17 cellular contexts compared by ENCODE assay signal in genomic region chr21:34979383-34979782, GRCh38.
"Had no signal": no experiment of that assay in that cellular context is flagged by ENCODE, and none has a peak within 500 bp of the region (broad histone marks: within the 10 kb centered on the region; RNA-seq: fewer than 3 reads in every experiment).

No MANE protein-coding gene starts in this region.

- H3K27ac Mint-ChIP-seq: activated B cell treated with CpG ODN at 0.5 μM for 24 hours, nephron progenitor cell had no signal

- DNase-seq: activated B cell treated with CpG ODN at 0.5 μM for 24 hours; activated CD4-positive, alpha-beta T cell treated with anti-CD3 and anti-CD28 coated beads, Interleukin-2, amount 10 ng/mL, durations not matched to agents 24 days and 14 days; activated CD8-positive, alpha-beta memory T cell treated with anti-CD3 and anti-CD28 coated beads, Interleukin-2, amount 50 U/mL, for 4 hours; activated naive CD4-positive, alpha-beta T cell; aorta; hypothalamus; nephron progenitor cell; nucleus accumbens; stimulated activated CD4-positive, alpha-beta T cell treated with anti-CD3 and anti-CD28 coated beads, Interleukin-12 subunit alpha, Interleukin-12 subunit beta, amount 100 ng/mL, for 4 hours; stimulated activated CD4-positive, alpha-beta T cell treated with anti-CD3 and anti-CD28 coated beads, Interleukin-1b, Interleukin-23, amount 100 ng/mL, for 48 hours; stimulated activated naive CD8-positive, alpha-beta T cell treated with anti-CD3 and anti-CD28 coated beads, Interleukin-15, Interleukin-2, amounts not matched to agents 100 U/mL and 50 U/mL, for 24 hours; substantia nigra; T-cell; T-helper 9 cell; tibial artery had no signal

- H3K9me3 Mint-ChIP-seq: activated B cell treated with CpG ODN at 0.5 μM for 24 hours; activated T-helper 1 cell treated with anti-CD3 and anti-CD28 coated beads, Interleukin-12 subunit alpha, Interleukin-12 subunit beta, Interleukin-2, Interleukin-4 antibody, amounts not matched to agents 30 ng/mL and 10 ng/mL and 1 ng/mL, durations not matched to agents 14 hours and 24 hours and 36 hours; nephron progenitor cell; T-cell had no signal

- H3K27me3 Mint-ChIP-seq: activated B cell treated with CpG ODN at 0.5 μM for 24 hours, T-cell had no signal

- H3K4me3 Mint-ChIP-seq: activated B cell treated with CpG ODN at 0.5 μM for 24 hours; activated CD4-positive, alpha-beta T cell treated with anti-CD3 and anti-CD28 coated beads, Interleukin-2, amount 10 ng/mL, durations not matched to agents 24 days and 14 days; activated T-helper 1 cell treated with anti-CD3 and anti-CD28 coated beads, Interleukin-12 subunit alpha, Interleukin-12 subunit beta, Interleukin-2, Interleukin-4 antibody, amounts not matched to agents 30 ng/mL and 10 ng/mL and 1 ng/mL, durations not matched to agents 14 hours and 24 hours and 36 hours; nephron progenitor cell; T-cell had no signal

- ATAC-seq: left lobe of liver; stimulated activated naive CD8-positive, alpha-beta T cell treated with anti-CD3 and anti-CD28 coated beads, Interleukin-15, Interleukin-2, amounts not matched to agents 100 U/mL and 50 U/mL, for 24 hours; T-cell had no signal
